In the genomic region with DNA sequence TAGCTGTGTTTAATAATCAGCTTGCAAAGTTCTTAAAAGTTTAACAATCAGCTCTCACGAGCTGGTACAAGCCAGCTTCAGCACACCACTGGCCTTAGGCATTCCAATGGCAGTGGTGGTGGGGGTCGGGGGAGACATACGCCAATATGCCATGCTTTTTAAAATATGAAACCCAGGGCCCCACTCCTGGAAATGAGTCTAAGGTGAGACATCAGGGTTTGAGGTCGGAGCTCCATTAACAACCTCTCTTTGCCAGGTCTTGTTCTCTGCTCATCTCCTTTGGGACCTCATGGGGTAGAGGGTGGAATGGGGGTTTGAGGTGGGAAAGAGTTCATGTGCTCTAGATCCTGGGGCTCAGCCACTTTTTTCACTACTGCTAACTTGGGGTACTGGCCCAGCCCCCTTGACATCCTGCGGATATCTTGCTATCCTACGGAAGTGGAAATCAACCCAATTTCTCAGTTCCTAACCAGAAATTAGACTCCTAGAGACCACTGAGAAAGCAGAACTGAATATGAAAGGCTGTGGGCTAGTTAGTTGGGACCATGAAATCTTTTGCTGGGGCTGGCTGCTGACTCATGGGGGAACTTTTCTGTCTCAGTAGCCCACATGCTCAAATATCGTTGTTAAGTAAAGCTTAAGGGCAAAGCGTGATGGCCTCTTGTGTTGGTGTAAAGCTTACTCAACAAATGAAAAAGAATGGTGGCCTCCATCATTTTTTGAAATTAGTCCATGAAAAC, we compare ENCODE assay signal across 8 cellular contexts.
DNase-seq lines count a peak whose midpoint lies in the region; ATAC-seq and TF ChIP-seq lines count a peak whose summit lies in the region.

No MANE protein-coding gene starts in this region.

- no peak for TF ChIP-seq POLR2A in GM18505 (IDR thresholded peaks at IDR 0.05; ENCODE audit: borderline replicate concordance, extremely low read depth, insufficient read depth, insufficient read length)
- no peak for TF ChIP-seq POLR2A in erythroblast (IDR thresholded peaks at IDR 0.05; ENCODE audit: low read length)

- H3K27me3 Mint-ChIP-seq in memory B cell: no peaks in the 10 kb centered on the region

- no peak overlapping the region for H3K4me3 Mint-ChIP-seq in memory B cell

- ATAC-seq in GM18505 (IDR thresholded peaks at IDR 0.05; ENCODE audit: unreplicated experiment) (peak; percentile 75), GM21786 (IDR thresholded peaks at IDR 0.05; ENCODE audit: unreplicated experiment) (peak; percentile 90), memory B cell (ENCODE audit: low read depth) (peak; percentile 95)

- H3K27ac Mint-ChIP-seq in memory B cell: peak overlapping the region; percentile 88

- peaks cover 15% of the 10 kb centered on the region for H3K4me1 Mint-ChIP-seq in memory B cell

- DNase-seq in MV-4-11 (lab: John Stamatoyannopoulos, UW): peak; percentile 99
- peak in 1 of 2 donors; percentile 47 for DNase-seq in memory B cell (ENCODE audit: low spot score in 2 of 2)
- DNase-seq in erythroblast (lab: John Stamatoyannopoulos, UW): no peak
- DNase-seq in midbrain (lab: John Stamatoyannopoulos, UW): no peak
- DNase-seq in NCI-H82 treated with DMSO at 0.1 percent for 48 hours (lab: John Stamatoyannopoulos, UW; ENCODE audit: unreplicated experiment): no peak
- DNase-seq in kidney glomerular epithelial cell (lab: John Stamatoyannopoulos, UW): no peak

- H3K36me3 Mint-ChIP-seq in memory B cell: no peaks in the 10 kb centered on the region

- H3K9me3 Mint-ChIP-seq in memory B cell: no peaks in the 10 kb centered on the region
